Comparison of ENCODE assay signal across 17 cellular contexts in the genomic region with DNA sequence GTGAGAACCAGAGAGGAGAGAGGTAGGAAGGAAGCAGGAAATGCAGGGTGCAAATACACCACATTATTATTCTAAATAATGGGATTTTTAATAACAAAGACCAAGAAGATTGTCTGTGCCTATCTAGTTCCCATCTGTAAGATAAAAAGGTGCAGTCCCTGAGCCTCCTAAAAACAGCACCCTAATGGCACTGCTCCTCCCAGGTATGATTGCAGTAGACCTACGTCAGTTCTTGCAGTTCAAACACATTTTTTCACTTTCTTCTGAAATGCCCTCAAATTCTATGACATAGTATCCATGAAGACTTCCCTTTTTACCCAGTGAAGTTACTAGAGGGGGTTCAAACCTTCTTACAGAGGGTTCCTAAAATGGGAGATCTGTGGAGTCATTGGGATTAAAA.
DNase-seq lines count a peak whose midpoint lies in the region; ATAC-seq and TF ChIP-seq lines count a peak whose summit lies in the region.
"Had no signal": no experiment of that assay in that cellular context is flagged by ENCODE, and none has a peak within 500 bp of the region (broad histone marks: within the 10 kb centered on the region; RNA-seq: fewer than 3 reads in every experiment).

No MANE protein-coding gene starts in this region.

- peaks cover 96% of the 10 kb centered on the region for H3K4me1 Mint-ChIP-seq in activated CD4-positive, alpha-beta T cell treated with anti-CD3 and anti-CD28 coated beads for 36 hours
- peaks cover 79% of the 10 kb centered on the region for H3K4me1 Mint-ChIP-seq in central memory CD8-positive, alpha-beta T cell
- no peaks in the 10 kb centered on the region for H3K4me1 Mint-ChIP-seq in neural progenitor cell

- no peak for DNase-seq in activated CD4-positive, alpha-beta T cell treated with anti-CD3 and anti-CD28 coated beads for 36 hours
- DNase-seq in activated CD4-positive, alpha-beta T cell treated with anti-CD3 and anti-CD28 coated beads, Interleukin-2, amount 50 U/mL, for 4 hours = no peak
- peak; percentile 27 for DNase-seq in NCI-H69 (lab: John Stamatoyannopoulos, UW)
- no peak for DNase-seq in central memory CD8-positive, alpha-beta T cell (ENCODE audit: low spot score in 2 of 2)
- no peak for DNase-seq in neural progenitor cell (ENCODE audit: low spot score)
- no peak for DNase-seq in RWPE1 (ENCODE audit: low spot score)
- DNase-seq: amniotic stem cell; kidney glomerular epithelial cell; mucosa of descending colon; NCI-H446; sigmoid colon; stimulated activated CD4-positive, alpha-beta T cell treated with anti-CD3 and anti-CD28 coated beads, Interleukin-4, amount 100 ng/mL, for 1 hour; stimulated activated CD8-positive, alpha-beta memory T cell treated with anti-CD3 and anti-CD28 coated beads, Interleukin-4, amount 100 ng/mL, for 48 hours; tibial artery had no signal

- H3K9ac ChIP-seq in neural progenitor cell = no peak overlapping the region

- peaks cover 93% of the 10 kb centered on the region for H3K36me3 Mint-ChIP-seq in activated CD4-positive, alpha-beta T cell treated with anti-CD3 and anti-CD28 coated beads for 36 hours (ENCODE audit: low read depth)
- peaks cover 89% of the 10 kb centered on the region for H3K36me3 Mint-ChIP-seq in central memory CD8-positive, alpha-beta T cell (ENCODE audit: insufficient read depth)
- no peaks in the 10 kb centered on the region for H3K36me3 Mint-ChIP-seq in neural progenitor cell

- H3K9me3 Mint-ChIP-seq in activated CD4-positive, alpha-beta T cell treated with anti-CD3 and anti-CD28 coated beads for 36 hours (ENCODE audit: low read depth) = no peaks in the 10 kb centered on the region
- H3K9me3 Mint-ChIP-seq in central memory CD8-positive, alpha-beta T cell = no peaks in the 10 kb centered on the region
- H3K9me3 Mint-ChIP-seq in neural progenitor cell = no peaks in the 10 kb centered on the region

- H4K20me1 ChIP-seq in neural progenitor cell (ENCODE audit: low read depth) = no peaks in the 10 kb centered on the region

- TF ChIP-seq CTCF in neural progenitor cell (IDR thresholded peaks at IDR 0.05) (no peak), RWPE1 (conservative IDR thresholded peaks at IDR 0.05; ENCODE audit: low read depth) (no peak)

- H3K4me2 ChIP-seq in neural progenitor cell = no peak overlapping the region

- intact Hi-C loops in activated CD4-positive, alpha-beta T cell treated with anti-CD3 and anti-CD28 coated beads for 36 hours (cut with DNase I, micrococcal nuclease) = no loop called here

- no peak overlapping the region for H3K27ac ChIP-seq in neural progenitor cell
- no peak overlapping the region for H3K27ac ChIP-seq in RWPE1
- H3K27ac ChIP-seq: sigmoid colon, SJSA1, tibial artery had no signal

- no peaks in the 10 kb centered on the region for H3F3A ChIP-seq in neural progenitor cell (ENCODE audit: low read depth)

- no peak overlapping the region for H3K4me3 ChIP-seq in neural progenitor cell
- H3K4me3 ChIP-seq: mucosa of descending colon, sigmoid colon, SJSA1, tibial artery had no signal

- peak overlapping the region; percentile 90 for H2AFZ ChIP-seq in neural progenitor cell (replicated peaks)

- POLR2A ChIA-PET in activated CD4-positive, alpha-beta T cell treated with anti-CD3 and anti-CD28 coated beads for 36 hours (lab: Charles Lee) = no interaction called here
- POLR2A ChIA-PET in RWPE1 (lab: Yijun Ruan, JAX; ENCODE audit: low non-redundant PET) = no interaction called here

- H3K36me3 ChIP-seq in neural progenitor cell = no peaks in the 10 kb centered on the region
- H3K36me3 ChIP-seq: sigmoid colon, SJSA1, tibial artery had no signal

- no peaks in the 10 kb centered on the region for H3K9me3 ChIP-seq in neural progenitor cell (ENCODE audit: low read depth)
- H3K9me3 ChIP-seq: mucosa of descending colon, sigmoid colon, SJSA1, tibial artery had no signal

- H3K4me1 ChIP-seq in neural progenitor cell = no peaks in the 10 kb centered on the region
- H3K4me1 ChIP-seq: sigmoid colon, SJSA1, tibial artery had no signal

- H3K79me2 ChIP-seq in neural progenitor cell (ENCODE audit: low read depth) = no peaks in the 10 kb centered on the region

- H3K4me3 Mint-ChIP-seq in activated CD4-positive, alpha-beta T cell treated with anti-CD3 and anti-CD28 coated beads for 36 hours = no peak overlapping the region
- H3K4me3 Mint-ChIP-seq in central memory CD8-positive, alpha-beta T cell = no peak overlapping the region
- no peak overlapping the region for H3K4me3 Mint-ChIP-seq in neural progenitor cell

- peak overlapping the region; percentile 79 for H3K27ac Mint-ChIP-seq in activated CD4-positive, alpha-beta T cell treated with anti-CD3 and anti-CD28 coated beads for 36 hours
- peak overlapping the region; percentile 74 for H3K27ac Mint-ChIP-seq in central memory CD8-positive, alpha-beta T cell (ENCODE audit: low read depth)
- H3K27ac Mint-ChIP-seq in neural progenitor cell = no peak overlapping the region

- H3K27me3 ChIP-seq in neural progenitor cell = no peaks in the 10 kb centered on the region
- H3K27me3 ChIP-seq: sigmoid colon had no signal

- CTCF ChIA-PET in activated CD4-positive, alpha-beta T cell treated with anti-CD3 and anti-CD28 coated beads for 36 hours (lab: Charles Lee) = interaction anchor here (0.6 to 3.2 kb wide), 7 partner anchors 11 to 237 kb away, joined by 3 to 17 read pairs (median 3); no protein-coding TSS in a partner anchor
- CTCF ChIA-PET in RWPE1 (lab: Yijun Ruan, JAX) = interaction anchor here (0.6 kb wide), 1 partner anchor 155 kb away, joined by 4 read pairs; no protein-coding TSS in a partner anchor

- no peaks in the 10 kb centered on the region for H3K27me3 Mint-ChIP-seq in activated CD4-positive, alpha-beta T cell treated with anti-CD3 and anti-CD28 coated beads for 36 hours
- no peaks in the 10 kb centered on the region for H3K27me3 Mint-ChIP-seq in central memory CD8-positive, alpha-beta T cell
- peaks cover 5% of the 10 kb centered on the region for H3K27me3 Mint-ChIP-seq in neural progenitor cell (ENCODE audit: insufficient read depth, low read depth)

- peak; percentile 19 for ATAC-seq in activated CD4-positive, alpha-beta T cell treated with anti-CD3 and anti-CD28 coated beads for 36 hours
- ATAC-seq in central memory CD8-positive, alpha-beta T cell (replicated peaks; ENCODE audit: extremely low read depth, poor library complexity, severe bottlenecking) = no peak
- ATAC-seq in GM18873 (IDR thresholded peaks at IDR 0.05; ENCODE audit: low FRiP score, unreplicated experiment) (no peak), GM21528 (IDR thresholded peaks at IDR 0.05; ENCODE audit: low FRiP score, unreplicated experiment) (no peak)
- ATAC-seq: mucosa of descending colon had no signal
